22 cellular contexts compared by ENCODE assay signal in the genomic region with DNA sequence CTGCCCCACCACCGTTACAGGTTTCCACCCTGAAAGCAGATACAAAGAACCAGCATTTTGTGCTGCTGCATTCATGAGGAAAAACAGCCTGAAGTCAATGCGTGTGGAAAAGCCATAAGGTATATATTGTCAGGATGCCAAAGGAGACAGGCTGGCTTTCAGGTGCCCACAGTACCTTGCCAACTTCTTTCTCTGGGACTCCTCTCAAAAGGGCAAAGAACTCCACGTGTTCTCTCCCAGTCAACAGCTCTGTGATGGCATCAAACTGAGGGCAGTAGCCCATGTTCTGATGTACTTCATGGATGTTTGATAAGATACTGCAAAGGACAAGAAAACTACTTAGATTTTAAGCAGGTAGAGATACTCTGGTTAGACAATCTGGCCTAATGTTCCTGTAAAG.
"Had no signal": no experiment of that assay in that cellular context is flagged by ENCODE, and none has a peak within 500 bp of the region (broad histone marks: within the 10 kb centered on the region; RNA-seq: fewer than 3 reads in every experiment).

No MANE protein-coding gene starts in this region.

- ATAC-seq: foreskin keratinocyte; naive thymus-derived CD4-positive, alpha-beta T cell; psoas muscle; sciatic nerve; stimulated activated naive B cell treated with anti-CD40 and anti-IgM and Interleukin-4, amounts not matched to agents 10 μg/mL and 1 μg/mL and 100 μg/mL, for 72 hours had no signal

- FAIRE-seq: endothelial cell of umbilical vein, keratinocyte had no signal

- H3K9me3 ChIP-seq: colonic mucosa, neutrophil, psoas muscle, spleen, stomach, upper lobe of left lung, uterus had no signal

- H3K9me3 Mint-ChIP-seq: immature natural killer cell; naive thymus-derived CD4-positive, alpha-beta T cell; nephron progenitor cell; stimulated activated naive B cell treated with anti-CD40 and anti-IgM and Interleukin-4, amounts not matched to agents 10 μg/mL and 1 μg/mL and 100 μg/mL, for 72 hours had no signal

- H3K36me3 Mint-ChIP-seq: immature natural killer cell had no signal

- DNase-seq: colonic mucosa; dermis blood vessel endothelial cell; erythroblast; foreskin keratinocyte; immature natural killer cell; left ventricle myocardium superior; mammary epithelial cell; naive thymus-derived CD4-positive, alpha-beta T cell; nephron progenitor cell; psoas muscle; retina; spleen; stimulated activated CD4-positive, alpha-beta T cell treated with anti-CD3 and anti-CD28 coated beads, Interleukin-2, amount 100 ng/mL, for 24 hours; stimulated activated CD4-positive, alpha-beta T cell treated with anti-CD3 and anti-CD28 coated beads, Interleukin-4, amount 100 ng/mL, for 4 hours; stimulated activated naive B cell treated with anti-CD40 and anti-IgM and Interleukin-4, amounts not matched to agents 10 μg/mL and 1 μg/mL and 100 μg/mL, for 72 hours; stomach; upper lobe of left lung; uterus had no signal

- H3K4me3 ChIP-seq: colonic mucosa, psoas muscle, spleen, stomach, upper lobe of left lung, uterus had no signal

- H3K27me3 Mint-ChIP-seq: naive thymus-derived CD4-positive, alpha-beta T cell; stimulated activated naive B cell treated with anti-CD40 and anti-IgM and Interleukin-4, amounts not matched to agents 10 μg/mL and 1 μg/mL and 100 μg/mL, for 72 hours had no signal

- H3K4me3 Mint-ChIP-seq: immature natural killer cell; naive thymus-derived CD4-positive, alpha-beta T cell; nephron progenitor cell; stimulated activated naive B cell treated with anti-CD40 and anti-IgM and Interleukin-4, amounts not matched to agents 10 μg/mL and 1 μg/mL and 100 μg/mL, for 72 hours had no signal

- H3K27ac ChIP-seq: colonic mucosa, foreskin keratinocyte, neutrophil, psoas muscle, spleen, stomach, upper lobe of left lung, uterus had no signal

- H3K27me3 ChIP-seq: colonic mucosa, foreskin keratinocyte, neutrophil, spleen, stomach, uterus had no signal

- H3K4me1 ChIP-seq: colonic mucosa, foreskin keratinocyte, psoas muscle, stomach, uterus had no signal

- H3K27ac Mint-ChIP-seq: immature natural killer cell; naive thymus-derived CD4-positive, alpha-beta T cell; stimulated activated naive B cell treated with anti-CD40 and anti-IgM and Interleukin-4, amounts not matched to agents 10 μg/mL and 1 μg/mL and 100 μg/mL, for 72 hours had no signal

- H3K4me1 Mint-ChIP-seq: nephron progenitor cell had no signal

- H3K36me3 ChIP-seq: uterus had no signal
